In genomic region chr14:70361893-70362292, GRCh38 we compare ENCODE assay signal across 36 cellular contexts.
"Had no signal": no experiment of that assay in that cellular context is flagged by ENCODE, and none has a peak within 500 bp of the region (broad histone marks: within the 10 kb centered on the region; RNA-seq: fewer than 3 reads in every experiment).

No MANE protein-coding gene starts in this region.

- H3K36me3 ChIP-seq: brain microvascular endothelial cell, cardiac muscle cell had no signal

- H2AFZ ChIP-seq: PC-9 had no signal

- H3K4me2 ChIP-seq: PC-9 had no signal

- H3K27ac ChIP-seq: brain microvascular endothelial cell, cardiac muscle cell, PC-9, RWPE1 had no signal

- H3K4me3 Mint-ChIP-seq: activated CD4-positive, alpha-beta T cell treated with anti-CD3 and anti-CD28 coated beads, Interleukin-2, amount 10 ng/mL, durations not matched to agents 24 days and 14 days; activated CD8-positive, alpha-beta T cell treated with anti-CD3 and anti-CD28 coated beads for 36 hours; activated naive CD8-positive, alpha-beta T cell treated with anti-CD3 and anti-CD28 coated beads for 36 hours; activated T-helper 17 cell treated with anti-CD3 and anti-CD28 coated beads, Interleukin-2, amount 50 U/mL, for 72 hours; central memory CD8-positive, alpha-beta T cell; T-helper 2 cell treated with Interferon-gamma antibody and Interleukin-4, amounts not matched to agents 5 μg/mL and 100 μg/mL, for 36 hours had no signal

- H3K9me3 Mint-ChIP-seq: activated CD8-positive, alpha-beta T cell treated with anti-CD3 and anti-CD28 coated beads for 36 hours; central memory CD8-positive, alpha-beta T cell had no signal

- FAIRE-seq: RCC 7860, TTC549 had no signal

- H3K27me3 ChIP-seq: brain microvascular endothelial cell, cardiac muscle cell, MG63 had no signal

- H3K27ac Mint-ChIP-seq: activated CD4-positive, alpha-beta T cell treated with anti-CD3 and anti-CD28 coated beads, Interleukin-2, amount 10 ng/mL, durations not matched to agents 24 days and 14 days; activated CD8-positive, alpha-beta T cell treated with anti-CD3 and anti-CD28 coated beads for 36 hours; activated naive CD8-positive, alpha-beta T cell treated with anti-CD3 and anti-CD28 coated beads for 36 hours; activated T-helper 17 cell treated with anti-CD3 and anti-CD28 coated beads, Interleukin-2, amount 50 U/mL, for 72 hours; T-helper 2 cell treated with Interferon-gamma antibody and Interleukin-4, amounts not matched to agents 5 μg/mL and 100 μg/mL, for 36 hours had no signal

- DNase-seq: activated CD4-positive, alpha-beta T cell treated with anti-CD3 and anti-CD28 coated beads, Interleukin-2, amount 10 ng/mL, durations not matched to agents 24 days and 14 days; activated CD4-positive, alpha-beta T cell treated with anti-CD3 and anti-CD28 coated beads, Interleukin-2, amount 50 U/mL, for 4 hours; activated CD8-positive, alpha-beta T cell treated with anti-CD3 and anti-CD28 coated beads for 36 hours; activated effector memory CD4-positive, alpha-beta T cell treated with anti-CD3 and anti-CD28 coated beads, Interleukin-2, amount 50 U/mL, for 16 hours; activated naive CD4-positive, alpha-beta T cell; activated naive CD4-positive, alpha-beta T cell treated with anti-CD3 and anti-CD28 coated beads, Interleukin-2, amount 50 U/mL, for 16 hours; activated naive CD8-positive, alpha-beta T cell treated with anti-CD3 and anti-CD28 coated beads for 36 hours; activated T-cell treated with anti-CD3 and anti-CD28 coated beads, Interleukin-2, amount 50 U/mL, for 1 hour; activated T-cell treated with anti-CD3 and anti-CD28 coated beads, Interleukin-2, amount 50 U/mL, for 72 hours; amniotic stem cell; aorta; brain microvascular endothelial cell; Kasumi-1; KG1; MG63; NCI-H1048; NCI-H1105 treated with DMSO at 0.1 percent for 48 hours; NCI-H1436; NCI-H1694; NCI-H1930; NCI-H2081 treated with DMSO at 0.1 percent for 48 hours; NCI-H226; NCI-H446 treated with DMSO at 0.1 percent for 48 hours; NCI-H524; NK-92 treated with Interleukin-12 subunit alpha and Interleukin-12 subunit beta, amount 100 ng/mL, for 24 hours; PC-9; SIG-M5 had no signal

- ATAC-seq: activated CD8-positive, alpha-beta T cell treated with anti-CD3 and anti-CD28 coated beads for 36 hours; activated T-cell treated with anti-CD3 and anti-CD28 coated beads, Interleukin-2, amount 50 U/mL, for 72 hours; activated T-helper 17 cell treated with anti-CD3 and anti-CD28 coated beads, Interleukin-2, amount 50 U/mL, for 72 hours; Right ventricle myocardium inferior; SK-N-SH treated with all-trans-retinoic acid at 6 μM for 48 hours had no signal

- H3K4me3 ChIP-seq: cardiac muscle cell, MG63, PC-9 had no signal

- H3K27me3 Mint-ChIP-seq: activated CD8-positive, alpha-beta T cell treated with anti-CD3 and anti-CD28 coated beads for 36 hours; activated naive CD8-positive, alpha-beta T cell treated with anti-CD3 and anti-CD28 coated beads for 36 hours; activated T-helper 17 cell treated with anti-CD3 and anti-CD28 coated beads, Interleukin-2, amount 50 U/mL, for 72 hours; central memory CD8-positive, alpha-beta T cell had no signal

- H3K9me3 ChIP-seq: MG63 had no signal
